In genomic region chr6:115539531-115539930, GRCh38 we compare ENCODE assay signal across 28 cellular contexts.
"Had no signal": no experiment of that assay in that cellular context is flagged by ENCODE, and none has a peak within 500 bp of the region (broad histone marks: within the 10 kb centered on the region; RNA-seq: fewer than 3 reads in every experiment).

No MANE protein-coding gene starts in this region.

- ATAC-seq: natural killer cell; psoas muscle; right cardiac atrium; stimulated activated effector memory CD8-positive, alpha-beta T cell treated with anti-CD3 and anti-CD28 coated beads, Interleukin-12 subunit alpha, Interleukin-12 subunit beta, amount 100 ng/mL, for 72 hours; stimulated activated naive B cell treated with anti-CD40 and anti-IgM and Interleukin-4, amounts not matched to agents 10 μg/mL and 1 μg/mL and 100 μg/mL, for 72 hours had no signal

- H3K27me3 ChIP-seq: neural progenitor cell, ovary, right lobe of liver, sigmoid colon, stomach, thyroid gland, tibial nerve, upper lobe of left lung, vagina had no signal

- H3K4me3 ChIP-seq: neural progenitor cell, ovary, psoas muscle, right lobe of liver, sigmoid colon, stomach, thoracic aorta, thyroid gland, tibial nerve, upper lobe of left lung, vagina had no signal

- H3K27ac Mint-ChIP-seq: natural killer cell; nephron; neural progenitor cell; progenitor cell of endocrine pancreas; stimulated activated effector memory CD8-positive, alpha-beta T cell treated with anti-CD3 and anti-CD28 coated beads, Interleukin-12 subunit alpha, Interleukin-12 subunit beta, amount 100 ng/mL, for 72 hours; stimulated activated naive B cell treated with anti-CD40 and anti-IgM and Interleukin-4, amounts not matched to agents 10 μg/mL and 1 μg/mL and 100 μg/mL, for 72 hours; stimulated activated naive CD8-positive, alpha-beta T cell treated with anti-CD3 and anti-CD28 coated beads, Interleukin-15, Interleukin-2, amounts not matched to agents 100 ng/mL and 50 ng/mL, for 24 hours had no signal

- H3K36me3 Mint-ChIP-seq: neural progenitor cell; stimulated activated effector memory CD8-positive, alpha-beta T cell treated with anti-CD3 and anti-CD28 coated beads, Interleukin-12 subunit alpha, Interleukin-12 subunit beta, amount 100 ng/mL, for 72 hours; stimulated activated naive B cell treated with anti-CD40 and anti-IgM and Interleukin-4, amounts not matched to agents 10 μg/mL and 1 μg/mL and 100 μg/mL, for 72 hours had no signal

- H3K4me3 Mint-ChIP-seq: natural killer cell; nephron; neural progenitor cell; stimulated activated effector memory CD8-positive, alpha-beta T cell treated with anti-CD3 and anti-CD28 coated beads, Interleukin-12 subunit alpha, Interleukin-12 subunit beta, amount 100 ng/mL, for 72 hours; stimulated activated naive B cell treated with anti-CD40 and anti-IgM and Interleukin-4, amounts not matched to agents 10 μg/mL and 1 μg/mL and 100 μg/mL, for 72 hours; stimulated activated naive CD8-positive, alpha-beta T cell treated with anti-CD3 and anti-CD28 coated beads, Interleukin-15, Interleukin-2, amounts not matched to agents 100 ng/mL and 50 ng/mL, for 24 hours had no signal

- H3K4me1 ChIP-seq: neural progenitor cell, parathyroid adenoma, psoas muscle, right lobe of liver, sigmoid colon, stomach, thyroid gland, tibial nerve, upper lobe of left lung, vagina had no signal

- H3K4me1 Mint-ChIP-seq: natural killer cell; nephron; neural progenitor cell; stimulated activated effector memory CD8-positive, alpha-beta T cell treated with anti-CD3 and anti-CD28 coated beads, Interleukin-12 subunit alpha, Interleukin-12 subunit beta, amount 100 ng/mL, for 72 hours; stimulated activated naive B cell treated with anti-CD40 and anti-IgM and Interleukin-4, amounts not matched to agents 10 μg/mL and 1 μg/mL and 100 μg/mL, for 72 hours had no signal

- H3K27me3 Mint-ChIP-seq: progenitor cell of endocrine pancreas; stimulated activated naive B cell treated with anti-CD40 and anti-IgM and Interleukin-4, amounts not matched to agents 10 μg/mL and 1 μg/mL and 100 μg/mL, for 72 hours; stimulated activated naive CD8-positive, alpha-beta T cell treated with anti-CD3 and anti-CD28 coated beads, Interleukin-15, Interleukin-2, amounts not matched to agents 100 ng/mL and 50 ng/mL, for 24 hours had no signal

- H3K9me3 ChIP-seq: ovary, psoas muscle, right lobe of liver, sigmoid colon, stomach, thoracic aorta, thyroid gland, tibial nerve, upper lobe of left lung, vagina had no signal

- DNase-seq: natural killer cell; occipital lobe; ovary; posterior cingulate gyrus; psoas muscle; right cardiac atrium; right lobe of liver; sigmoid colon; small intestine; stimulated activated CD4-positive, alpha-beta T cell treated with anti-CD3 and anti-CD28 coated beads, Interleukin-15, amount 100 ng/mL, for 24 hours; stimulated activated CD4-positive, alpha-beta T cell treated with anti-CD3 and anti-CD28 coated beads, Interleukin-2, amount 100 ng/mL, for 24 hours; stimulated activated CD4-positive, alpha-beta T cell treated with anti-CD3 and anti-CD28 coated beads, Interleukin-2, amount 100 ng/mL, for 48 hours; stimulated activated CD4-positive, alpha-beta T cell treated with anti-CD3 and anti-CD28 coated beads, Interleukin-4, amount 100 ng/mL, for 24 hours; stimulated activated naive B cell treated with anti-CD40 and anti-IgM and Interleukin-4, amounts not matched to agents 10 μg/mL and 1 μg/mL and 100 μg/mL, for 72 hours; stimulated activated naive CD4-positive, alpha-beta T cell treated with Interleukin-2 at 50 U/mL for 16 hours; stomach; thyroid gland; trophoblast cell; upper lobe of left lung had no signal

- H3K9me3 Mint-ChIP-seq: nephron, neural progenitor cell had no signal

- H3K36me3 ChIP-seq: neural progenitor cell, ovary, right lobe of liver, sigmoid colon, stomach, thoracic aorta, thyroid gland, tibial nerve, upper lobe of left lung, vagina had no signal
